In genomic region chrX:29145316-29145715, GRCh38 we compare ENCODE assay signal across 15 cellular contexts.
DNase-seq lines count a peak whose midpoint lies in the region; TF ChIP-seq lines count a peak whose summit lies in the region.
"Had no signal": no experiment of that assay in that cellular context is flagged by ENCODE, and none has a peak within 500 bp of the region (broad histone marks: within the 10 kb centered on the region; RNA-seq: fewer than 3 reads in every experiment).

No MANE protein-coding gene starts in this region.

- no peaks in the 10 kb centered on the region for H3K36me3 ChIP-seq in BE2C
- H3K36me3 ChIP-seq: BLaER1, HAP-1 had no signal

- TF ChIP-seq CTCF in choroid plexus epithelial cell (conservative IDR thresholded peaks at IDR 0.05; ENCODE audit: low read depth, low read length) (no peak), fibroblast of the aortic adventitia (IDR thresholded peaks at IDR 0.05; ENCODE audit: insufficient read depth, low read length) (no peak), BE2C (IDR thresholded peaks at IDR 0.05; ENCODE audit: low read depth, low read length) (no peak)

- H3K4me3 ChIP-seq in choroid plexus epithelial cell (ENCODE audit: low read depth, low read length) (no peak overlapping the region), fibroblast of the aortic adventitia (ENCODE audit: low read depth, low read length) (no peak overlapping the region), BE2C (ENCODE audit: low read depth, low read length) (no peak overlapping the region)
- H3K4me3 ChIP-seq: BLaER1, HAP-1 had no signal

- DNase-seq in NCI-H226 (peak; percentile 1), choroid plexus epithelial cell (ENCODE audit: low read depth) (peak; percentile 32), fibroblast of the aortic adventitia (ENCODE audit: low read depth) (peak; percentile 20), amygdala (lab: John Stamatoyannopoulos, UW) (no peak), BE2C (no peak), iPS-NIHi7 (ENCODE audit: extremely low spot score) (no peak), Kasumi-1 (lab: John Stamatoyannopoulos, UW) (no peak)
- DNase-seq: ACHN; AML-193; CD4-positive, alpha-beta memory T cell; DMS153; DMS79; GDM1 had no signal

- no peaks in the 10 kb centered on the region for H3K27me3 ChIP-seq in BE2C
- H3K27me3 ChIP-seq: BLaER1 had no signal

- H3K4me1 ChIP-seq in BE2C = no peaks in the 10 kb centered on the region
- H3K4me1 ChIP-seq: BLaER1, HAP-1 had no signal

- H3K9me3 ChIP-seq in BE2C = no peaks in the 10 kb centered on the region
- H3K9me3 ChIP-seq: BLaER1 had no signal

Comparison
In these comparisons a context has a peak if more than half of its experiments do, and no peak if none do; other contexts are left out.
1. DNase-seq: peak in NCI-H226 (single experiment), choroid plexus epithelial cell (single experiment) and fibroblast of the aortic adventitia (single experiment); none in amygdala (0 of 56), BE2C (single experiment), iPS-NIHi7 (single experiment) and Kasumi-1 (0 of 2).